Comparison of ENCODE assay signal across 8 cellular contexts in genomic region chr5:56011835-56012234, GRCh38. TPM values are rescaled to one million over a fixed set of nuclear protein-coding genes. Genes with fewer than 3 reads are reported as not detected.
DNase-seq lines count a peak whose midpoint lies in the region; ATAC-seq and TF ChIP-seq lines count a peak whose summit lies in the region.

No MANE protein-coding gene starts in this region.

- H3K27me3 ChIP-seq in ACC112 (ENCODE audit: insufficient read depth, low read length): no peaks in the 10 kb centered on the region
- H3K27me3 ChIP-seq in GM23338 (ENCODE audit: insufficient read depth): no peaks in the 10 kb centered on the region

- H2AFZ ChIP-seq in ACC112 (ENCODE audit: low read length, unreplicated experiment) (peak overlapping the region; percentile 30), GM23338 (peak overlapping the region; percentile 72)

- peaks cover 20% of the 10 kb centered on the region for H3K9me3 Mint-ChIP-seq in GM23338
- H3K9me3 Mint-ChIP-seq in activated T-cell treated with anti-CD3 and anti-CD28 coated beads, Interleukin-2, amount 50 U/mL, for 72 hours: peaks cover 0 to 4% of the 10 kb centered on the region in 2 donors

- H3K27me3 Mint-ChIP-seq in GM23338 (ENCODE audit: insufficient read depth, low read depth, poor library complexity): peaks cover 2% of the 10 kb centered on the region
- H3K27me3 Mint-ChIP-seq in activated T-cell treated with anti-CD3 and anti-CD28 coated beads, Interleukin-2, amount 50 U/mL, for 72 hours (ENCODE audit: low read depth): no peaks in the 10 kb centered on the region

- H3K4me1 ChIP-seq in ACC112 (ENCODE audit: control insufficient read depth, insufficient read depth, low read length, unreplicated experiment) (peaks cover 23% of the 10 kb centered on the region), GM23338 (ENCODE audit: insufficient read depth) (no peaks in the 10 kb centered on the region)

- no peak overlapping the region for H3K4me3 Mint-ChIP-seq in GM23338
- peak overlapping the region; percentile 40 to 66 for H3K4me3 Mint-ChIP-seq in activated T-cell treated with anti-CD3 and anti-CD28 coated beads, Interleukin-2, amount 50 U/mL, for 72 hours

- H3K4me2 ChIP-seq in GM23338: no peak overlapping the region

- H3K36me3 ChIP-seq in ACC112 (ENCODE audit: insufficient read depth, low read length) (no peaks in the 10 kb centered on the region), GM23338 (ENCODE audit: insufficient read depth) (no peaks in the 10 kb centered on the region)

- H3K79me2 ChIP-seq in ACC112 (ENCODE audit: control insufficient read depth, insufficient read depth, low read length, unreplicated experiment): no peaks in the 10 kb centered on the region
- no peaks in the 10 kb centered on the region for H3K79me2 ChIP-seq in GM23338 (replicated peaks; ENCODE audit: insufficient read depth)

- no peak for ATAC-seq in GM23338
- ATAC-seq in activated T-cell treated with anti-CD3 and anti-CD28 coated beads, Interleukin-2, amount 50 U/mL, for 72 hours (replicated peaks in 1 of 2): peak; percentile 82 to 85
- ATAC-seq in HG02759 (IDR thresholded peaks at IDR 0.05; ENCODE audit: unreplicated experiment): no peak

- H3K4me3 ChIP-seq in ACC112 (ENCODE audit: low read depth, low read length) (peak overlapping the region; percentile 18), GM23338 (no peak overlapping the region)

- H3F3A ChIP-seq in GM23338 (replicated peaks; ENCODE audit: low read depth): no peaks in the 10 kb centered on the region

- TF ChIP-seq CTCF in GM23338 (conservative IDR thresholded peaks at IDR 0.05; ENCODE audit: low read depth in 2 of 2) (no peak), GM13976 (IDR thresholded peaks at IDR 0.05; ENCODE audit: borderline replicate concordance, control extremely low read depth, extremely low read depth, insufficient read depth, missing control alignments) (no peak)

- H3K27ac Mint-ChIP-seq in GM23338: no peak overlapping the region
- peak overlapping the region; percentile 43 for H3K27ac Mint-ChIP-seq in activated T-cell treated with anti-CD3 and anti-CD28 coated beads, Interleukin-2, amount 50 U/mL, for 72 hours

- H4K20me1 ChIP-seq in GM23338 (replicated peaks; ENCODE audit: insufficient read depth): no peaks in the 10 kb centered on the region

- no peak for DNase-seq in GM23338 (ENCODE audit: low spot score)
- DNase-seq in activated T-cell treated with anti-CD3 and anti-CD28 coated beads, Interleukin-2, amount 50 U/mL, for 72 hours: peak; percentile 13 to 20
- peak; percentile 66 for DNase-seq in hepatic stellate cell (ENCODE audit: low spot score)
- DNase-seq in NCI-H1417 treated with DMSO at 0.1 percent for 48 hours (lab: John Stamatoyannopoulos, UW): no peak
- no peak for DNase-seq in NCI-H1048 (lab: John Stamatoyannopoulos, UW)
- DNase-seq in GM13976 (ENCODE audit: low spot score): no peak

- peaks cover 16% of the 10 kb centered on the region for H3K36me3 Mint-ChIP-seq in GM23338 (ENCODE audit: low read depth)
- H3K36me3 Mint-ChIP-seq in activated T-cell treated with anti-CD3 and anti-CD28 coated beads, Interleukin-2, amount 50 U/mL, for 72 hours (ENCODE audit: insufficient read depth in 2 of 2): peaks cover 4 to 5% of the 10 kb centered on the region in 2 donors

- no peaks in the 10 kb centered on the region for H3K9me2 ChIP-seq in GM23338 (ENCODE audit: insufficient read depth)

- in situ Hi-C loops in GM13976 (cut with MboI; ENCODE audit: low sequenced_read_pairs, unreplicated experiment): no loop called here

- peaks cover 4% of the 10 kb centered on the region for H3K4me1 Mint-ChIP-seq in GM23338
- peaks cover 46% of the 10 kb centered on the region for H3K4me1 Mint-ChIP-seq in activated T-cell treated with anti-CD3 and anti-CD28 coated beads, Interleukin-2, amount 50 U/mL, for 72 hours (ENCODE audit: low read depth)

- H3K27ac ChIP-seq in ACC112 (ENCODE audit: low read depth, low read length) (peak overlapping the region; percentile 90), GM23338 (ENCODE audit: low read depth) (no peak overlapping the region)

TF ChIP-seq in GM23338, 12 proteins besides CTCF, POLR2A, EP300 and RAD21 (continues in another document):
- no peak for TF ChIP-seq ZNF462 (CRISPR knock-in tag; IDR thresholded peaks at IDR 0.05)
- no peak for TF ChIP-seq CREB1 (CRISPR knock-in tag; IDR thresholded peaks at IDR 0.05; ENCODE audit: low read depth)
- TF ChIP-seq EZH2 (IDR thresholded peaks at IDR 0.05; ENCODE audit: low read depth, unreplicated experiment): no peak
- TF ChIP-seq ETS1 (IDR thresholded peaks at IDR 0.05): no peak
- TF ChIP-seq EZH2phosphoT487 (IDR thresholded peaks at IDR 0.05; ENCODE audit: unreplicated experiment): no peak
- no peak for TF ChIP-seq ZNF331 (CRISPR knock-in tag; IDR thresholded peaks at IDR 0.05; ENCODE audit: low read depth)

RNA-seq across cellular contexts. Expression of gene IL6ST, which starts 17.1 kb away (rescaled TPM):
- 9.8 and 11.3 TPM in 2 replicates for total RNA-seq in GM23338 (2014; rRNA removed; shearing (Covaris generic))
- 5.0 and 6.7 TPM in 2 replicates for polyA plus RNA-seq in GM23338 (2016; fragmentation: Nextera tagmentation; extraction: Ambion mirVana)
- 10 to 100 TPM; 50.0 to 53.8 TPM for total RNA-seq in activated T-cell treated with anti-CD3 and anti-CD28 coated beads, Interleukin-2, amount 50 U/mL, for 72 hours

Comparison
In these comparisons a context has a peak if more than half of its experiments do, and no peak if none do; other contexts are left out.
1. ATAC-seq: peak in activated T-cell treated with anti-CD3 and anti-CD28 coated beads, Interleukin-2, amount 50 U/mL, for 72 hours (2 of 2); none in GM23338 (single experiment) and HG02759 (single experiment).
2. DNase-seq: peak in activated T-cell treated with anti-CD3 and anti-CD28 coated beads, Interleukin-2, amount 50 U/mL, for 72 hours (2 of 2) and hepatic stellate cell (single experiment); none in GM23338 (single experiment), NCI-H1417 treated with DMSO at 0.1 percent for 48 hours (single experiment), NCI-H1048 (single experiment) and GM13976 (single experiment).